Comparison of ENCODE assay signal across 8 cellular contexts in genomic region chr7:1028044-1028770, GRCh38. TPM values are rescaled to one million over a fixed set of nuclear protein-coding genes. Genes with fewer than 3 reads are reported as not detected.
DNase-seq lines count a peak whose midpoint lies in the region; ATAC-seq lines count a peak whose summit lies in the region.

No MANE protein-coding gene starts in this region.

- H3K27me3 ChIP-seq in CD4-positive, CD25-positive, alpha-beta regulatory T cell (ENCODE audit: control insufficient read depth, insufficient read depth, low read length), result no peaks in the 10 kb centered on the region
- H3K27me3 ChIP-seq in NT2/D1 (ENCODE audit: insufficient read depth, insufficient read length) (peaks cover 9% of the 10 kb centered on the region), muscle layer of colon (ENCODE audit: control insufficient read depth in 1 of 2, insufficient read depth in 2 of 2, low read length in 2 of 2) (no peaks in the 10 kb centered on the region)

- peak overlapping the region in 1 of 3 donors; percentile 91 for H3K27ac Mint-ChIP-seq in CD4-positive, CD25-positive, alpha-beta regulatory T cell
- H3K27ac Mint-ChIP-seq in activated T-cell treated with anti-CD3 and anti-CD28 coated beads, Interleukin-2, amount 50 U/mL, for 24 hours, result no peak overlapping the region

- peaks cover 3 to 50% (median 25%) of the 10 kb centered on the region in 4 donors for H3K4me1 Mint-ChIP-seq in CD4-positive, CD25-positive, alpha-beta regulatory T cell
- H3K4me1 Mint-ChIP-seq in activated T-cell treated with anti-CD3 and anti-CD28 coated beads, Interleukin-2, amount 50 U/mL, for 24 hours (ENCODE audit: low read depth), result peaks cover 42% of the 10 kb centered on the region

- no peaks in the 10 kb centered on the region for H3K36me3 ChIP-seq in CD4-positive, CD25-positive, alpha-beta regulatory T cell (ENCODE audit: control insufficient read depth, insufficient read depth, low read length)
- H3K36me3 ChIP-seq in NT2/D1 (ENCODE audit: insufficient read depth, insufficient read length, low read length) (peaks cover 29% of the 10 kb centered on the region), muscle layer of colon (ENCODE audit: insufficient read depth, low read length) (no peaks in the 10 kb centered on the region)

- peak overlapping the region; percentile 86 for H3K27ac ChIP-seq in CD4-positive, CD25-positive, alpha-beta regulatory T cell (ENCODE audit: insufficient read depth, low read length, poor library complexity, severe bottlenecking)
- peak overlapping the region; percentile 86 for H3K27ac ChIP-seq in muscle layer of colon (ENCODE audit: low read depth, low read length)

- H3K9me3 Mint-ChIP-seq in CD4-positive, CD25-positive, alpha-beta regulatory T cell, result peaks cover 0 to 2% (median 0%) of the 10 kb centered on the region in 7 donors
- H3K9me3 Mint-ChIP-seq in activated T-cell treated with anti-CD3 and anti-CD28 coated beads, Interleukin-2, amount 50 U/mL, for 24 hours, result no peaks in the 10 kb centered on the region

- H3K36me3 Mint-ChIP-seq in CD4-positive, CD25-positive, alpha-beta regulatory T cell, result peaks cover 8% of the 10 kb centered on the region
- peaks cover 23% of the 10 kb centered on the region for H3K36me3 Mint-ChIP-seq in activated T-cell treated with anti-CD3 and anti-CD28 coated beads, Interleukin-2, amount 50 U/mL, for 24 hours (ENCODE audit: low read depth)

- peak; percentile 73 for ATAC-seq in CD4-positive, CD25-positive, alpha-beta regulatory T cell (ENCODE audit: low read depth in 2 of 2)
- ATAC-seq in GM19372 (IDR thresholded peaks at IDR 0.05; ENCODE audit: low read depth, unreplicated experiment) (peak; percentile 49), HG03520 (IDR thresholded peaks at IDR 0.05; ENCODE audit: unreplicated experiment) (peak; percentile 47), esophagus mucosa (peak; percentile 90)

- peak overlapping the region; percentile 62 for H3K4me3 ChIP-seq in CD4-positive, CD25-positive, alpha-beta regulatory T cell (ENCODE audit: low read depth, low read length)
- H3K4me3 ChIP-seq in NT2/D1 (ENCODE audit: insufficient read length, low read depth) (peak overlapping the region; percentile 58), muscle layer of colon (ENCODE audit: low read depth in 1 of 2, low read length in 2 of 2) (peak overlapping the region; percentile 60 to 70)

- peak overlapping the region in 3 of 4 donors; percentile 81 to 88 (median 84) for H3K4me3 Mint-ChIP-seq in CD4-positive, CD25-positive, alpha-beta regulatory T cell
- peak overlapping the region; percentile 67 for H3K4me3 Mint-ChIP-seq in activated T-cell treated with anti-CD3 and anti-CD28 coated beads, Interleukin-2, amount 50 U/mL, for 24 hours

- peak; percentile 77 to 84 (median 83) for DNase-seq in CD4-positive, CD25-positive, alpha-beta regulatory T cell
- DNase-seq in NT2/D1 (ENCODE audit: low read depth, low spot score), result peak; percentile 74
- peak; percentile 91 for DNase-seq in activated T-cell treated with anti-CD3 and anti-CD28 coated beads, Interleukin-2, amount 50 U/mL, for 24 hours
- DNase-seq in stimulated activated CD8-positive, alpha-beta memory T cell treated with anti-CD3 and anti-CD28 coated beads, Interleukin-4, amount 100 ng/mL, for 4 hours (ENCODE audit: low read depth in 2 of 2, low spot score in 1 of 2), result peak; percentile 46 to 53

- H3K9ac ChIP-seq in NT2/D1 (ENCODE audit: insufficient read length, low read depth) (peak overlapping the region; percentile 87), muscle layer of colon (ENCODE audit: low read length) (no peak overlapping the region)

- H3K9me3 ChIP-seq in CD4-positive, CD25-positive, alpha-beta regulatory T cell (ENCODE audit: control insufficient read depth in 2 of 2, low read length in 2 of 2), result no peaks in the 10 kb centered on the region
- H3K9me3 ChIP-seq in NT2/D1 (ENCODE audit: insufficient read depth, low read length) (no peaks in the 10 kb centered on the region), muscle layer of colon (ENCODE audit: low read length) (no peaks in the 10 kb centered on the region)

- H3K4me1 ChIP-seq in CD4-positive, CD25-positive, alpha-beta regulatory T cell (ENCODE audit: control insufficient read depth, insufficient read depth, low read length, poor library complexity, severe bottlenecking), result peaks cover 27% of the 10 kb centered on the region
- H3K4me1 ChIP-seq in NT2/D1 (ENCODE audit: insufficient read depth, insufficient read length), result peaks cover 22% of the 10 kb centered on the region
- peaks cover 17% of the 10 kb centered on the region for H3K4me1 ChIP-seq in muscle layer of colon (ENCODE audit: insufficient read depth, low read length)

- H3K27me3 Mint-ChIP-seq in CD4-positive, CD25-positive, alpha-beta regulatory T cell, result no peaks in the 10 kb centered on the region
- no peaks in the 10 kb centered on the region for H3K27me3 Mint-ChIP-seq in activated T-cell treated with anti-CD3 and anti-CD28 coated beads, Interleukin-2, amount 50 U/mL, for 24 hours

RNA-seq across cellular contexts. Expression of gene GPR146, which starts 16.1 kb away (rescaled TPM):
- 21.5 TPM for total RNA-seq in CD4-positive, CD25-positive, alpha-beta regulatory T cell
- 10 to 100 TPM; 14.1 to 26.4 (median 19.4) TPM for polyA plus RNA-seq in CD4-positive, CD25-positive, alpha-beta regulatory T cell
- total RNA-seq in esophagus mucosa, result 2.3 TPM

RNA-seq across cellular contexts. Expression of gene CYP2W1, which starts 45.2 kb away (rescaled TPM):
- total RNA-seq in CD4-positive, CD25-positive, alpha-beta regulatory T cell, result not detected
- not detected for polyA plus RNA-seq in CD4-positive, CD25-positive, alpha-beta regulatory T cell
- 0.36 TPM for total RNA-seq in esophagus mucosa

RNA-seq across cellular contexts. Expression of gene COX19, which starts 52.9 kb away (rescaled TPM):
- total RNA-seq in CD4-positive, CD25-positive, alpha-beta regulatory T cell, result 36.8 TPM
- polyA plus RNA-seq in CD4-positive, CD25-positive, alpha-beta regulatory T cell, result 10 to 100 TPM; 18.3 to 30.4 (median 24.8) TPM
- 5.5 TPM for total RNA-seq in esophagus mucosa

RNA-seq across cellular contexts. Expression of gene GPER1, which starts 59.7 kb away (rescaled TPM):
- total RNA-seq in CD4-positive, CD25-positive, alpha-beta regulatory T cell, result not detected
- under 1 TPM in 1 of 4 donors, not detected in 3; 0.10 TPM for polyA plus RNA-seq in CD4-positive, CD25-positive, alpha-beta regulatory T cell
- total RNA-seq in esophagus mucosa, result 1.6 TPM

Comparison
In these comparisons a context has a peak if more than half of its experiments do, and no peak if none do; other contexts are left out.
1. Peak in every context shown above with its lines: DNase-seq, ATAC-seq, H3K4me3 ChIP-seq and H3K27ac ChIP-seq.